In genomic region chr3:132417695-132418520, GRCh38 we compare ENCODE assay signal across 8 cellular contexts. TPM values are rescaled to one million over a fixed set of nuclear protein-coding genes. Genes with fewer than 3 reads are reported as not detected.
DNase-seq lines count a peak whose midpoint lies in the region; ATAC-seq and TF ChIP-seq lines count a peak whose summit lies in the region.

No MANE protein-coding gene starts in this region.

- H3K27me3 ChIP-seq in CD4-positive, alpha-beta T cell (ENCODE audit: control insufficient read depth, insufficient read depth, low read length): no peaks in the 10 kb centered on the region
- H3K27me3 ChIP-seq in thoracic aorta (replicated peaks; ENCODE audit: insufficient read depth): no peaks in the 10 kb centered on the region

- no peak for TF ChIP-seq CTCF in CD4-positive, alpha-beta T cell (IDR thresholded peaks at IDR 0.05)
- TF ChIP-seq CTCF in thoracic aorta (IDR thresholded peaks at IDR 0.05): no peak

- peaks cover 33% of the 10 kb centered on the region for H3K36me3 Mint-ChIP-seq in CD4-positive, alpha-beta T cell (ENCODE audit: low read depth)
- peaks cover 1% of the 10 kb centered on the region for H3K36me3 Mint-ChIP-seq in activated CD4-positive, alpha-beta memory T cell treated with anti-CD3 and anti-CD28 coated beads for 36 hours
- peaks cover 0 to 8% (median 0%) of the 10 kb centered on the region in 3 donors for H3K36me3 Mint-ChIP-seq in naive thymus-derived CD8-positive, alpha-beta T cell

- H3K4me1 ChIP-seq in thoracic aorta (ENCODE audit: control insufficient read depth in 1 of 2, low read depth in 2 of 2): peaks cover 35 to 47% of the 10 kb centered on the region in 2 donors

- DNase-seq in CD4-positive, alpha-beta T cell: peak in 6 of 10 experiments; percentile 7 to 33 (median 22)
- DNase-seq in NCI-H446 treated with DMSO at 0.1 percent for 48 hours (lab: John Stamatoyannopoulos, UW) (peak; percentile 31), fibroblast of gingiva (ENCODE audit: low read depth) (peak; percentile 75), thoracic aorta (ENCODE audit: low spot score) (peak; percentile 13)
- DNase-seq in activated CD4-positive, alpha-beta memory T cell treated with anti-CD3 and anti-CD28 coated beads for 36 hours: peak; percentile 63
- DNase-seq in naive thymus-derived CD8-positive, alpha-beta T cell: peak in 4 of 10 donors; percentile 12 to 71 (median 26)

- peak overlapping the region; percentile 100 for H3K4me3 ChIP-seq in thoracic aorta

- H3K27ac ChIP-seq in CD4-positive, alpha-beta T cell (ENCODE audit: low read depth, low read length): peak overlapping the region; percentile 76
- H3K27ac ChIP-seq in thoracic aorta: peak overlapping the region; percentile 81 to 83

- peaks cover 40% of the 10 kb centered on the region for H3K4me1 Mint-ChIP-seq in CD4-positive, alpha-beta T cell (ENCODE audit: low read depth)
- H3K4me1 Mint-ChIP-seq in activated CD4-positive, alpha-beta memory T cell treated with anti-CD3 and anti-CD28 coated beads for 36 hours (ENCODE audit: low read depth): peaks cover 32% of the 10 kb centered on the region
- peaks cover 10 to 42% (median 31%) of the 10 kb centered on the region in 4 donors for H3K4me1 Mint-ChIP-seq in naive thymus-derived CD8-positive, alpha-beta T cell

- H3K36me3 ChIP-seq in thoracic aorta: no peaks in the 10 kb centered on the region

- no peaks in the 10 kb centered on the region for H3K9me3 Mint-ChIP-seq in CD4-positive, alpha-beta T cell
- no peaks in the 10 kb centered on the region for H3K9me3 Mint-ChIP-seq in activated CD4-positive, alpha-beta memory T cell treated with anti-CD3 and anti-CD28 coated beads for 36 hours
- no peaks in the 10 kb centered on the region for H3K9me3 Mint-ChIP-seq in naive thymus-derived CD8-positive, alpha-beta T cell

- H3K9me3 ChIP-seq in CD4-positive, alpha-beta T cell (ENCODE audit: control insufficient read depth, low read length): no peaks in the 10 kb centered on the region
- no peaks in the 10 kb centered on the region for H3K9me3 ChIP-seq in thoracic aorta

- H3K27me3 Mint-ChIP-seq in CD4-positive, alpha-beta T cell: no peaks in the 10 kb centered on the region
- H3K27me3 Mint-ChIP-seq in activated CD4-positive, alpha-beta memory T cell treated with anti-CD3 and anti-CD28 coated beads for 36 hours: no peaks in the 10 kb centered on the region
- H3K27me3 Mint-ChIP-seq in naive thymus-derived CD8-positive, alpha-beta T cell: peaks cover 0 to 3% (median 0%) of the 10 kb centered on the region in 5 donors

- peak overlapping the region; percentile 97 for H3K4me3 Mint-ChIP-seq in CD4-positive, alpha-beta T cell
- peak overlapping the region; percentile 98 for H3K4me3 Mint-ChIP-seq in activated CD4-positive, alpha-beta memory T cell treated with anti-CD3 and anti-CD28 coated beads for 36 hours
- peak overlapping the region; percentile 95 to 100 (median 99) for H3K4me3 Mint-ChIP-seq in naive thymus-derived CD8-positive, alpha-beta T cell

- POLR2A ChIA-PET in CD4-positive, alpha-beta T cell (lab: Charles Lee): interaction anchor here (0.7 to 2.2 kb wide), 14 partner anchors 9 to 1524 kb away, joined by 3 to 10 read pairs (median 4); partner anchors contain the start of genes ASTE1, ATP2C1, CDV3 and NPHP3
- POLR2A ChIA-PET in activated CD4-positive, alpha-beta memory T cell treated with anti-CD3 and anti-CD28 coated beads for 36 hours (lab: Charles Lee): interaction anchor here (0.8 to 1.2 kb wide), 3 partner anchors 8 to 1157 kb away, joined by 3 to 4 read pairs (median 3); no protein-coding TSS in a partner anchor
- POLR2A ChIA-PET in naive thymus-derived CD8-positive, alpha-beta T cell (lab: Charles Lee): interaction anchor here (0.8 to 1.6 kb wide), 6 partner anchors 8 to 1391 kb away, joined by 3 to 7 read pairs (median 4); partner anchors contain the start of genes ASTE1, NEK11 and NPHP3

- CTCF ChIA-PET in CD4-positive, alpha-beta T cell (lab: Charles Lee): interaction anchor here (0.9 kb wide), 1 partner anchor 308 kb away, joined by 3 read pairs; no protein-coding TSS in a partner anchor
- CTCF ChIA-PET in activated CD4-positive, alpha-beta memory T cell treated with anti-CD3 and anti-CD28 coated beads for 36 hours (lab: Charles Lee): interaction anchor here (0.7 to 1.5 kb wide), 3 partner anchors 66 to 308 kb away, joined by 3 read pairs; no protein-coding TSS in a partner anchor

- H3K27ac Mint-ChIP-seq in CD4-positive, alpha-beta T cell: peak overlapping the region; percentile 91
- peak overlapping the region; percentile 90 for H3K27ac Mint-ChIP-seq in activated CD4-positive, alpha-beta memory T cell treated with anti-CD3 and anti-CD28 coated beads for 36 hours
- peak overlapping the region; percentile 88 to 99 (median 98) for H3K27ac Mint-ChIP-seq in naive thymus-derived CD8-positive, alpha-beta T cell

- ATAC-seq in CD4-positive, alpha-beta T cell (ENCODE audit: poor library complexity): peak; percentile 27
- ATAC-seq in GM19035 (IDR thresholded peaks at IDR 0.05; ENCODE audit: unreplicated experiment) (peak; percentile 54), HG03175 (IDR thresholded peaks at IDR 0.05; ENCODE audit: unreplicated experiment) (peak; percentile 58), thoracic aorta (ENCODE audit: insufficient number of reproducible peaks, low FRiP score, low read depth) (peak; percentile 31)
- peak; percentile 29 to 37 for ATAC-seq in naive thymus-derived CD8-positive, alpha-beta T cell

- intact Hi-C loops in CD4-positive, alpha-beta T cell (cut with DNase I, micrococcal nuclease): loop anchor here in 1 of 2 experiments (2.0 to 10.0 kb wide), 9 partner anchors 244 to 1526 kb away; partner anchors contain the start of genes ASTE1, ATP2C1, CDV3 and MRPL3
- intact Hi-C loops in activated CD4-positive, alpha-beta memory T cell treated with anti-CD3 and anti-CD28 coated beads for 36 hours (cut with micrococcal nuclease): loop anchor here (1.0 to 5.0 kb wide), 9 partner anchors 17 to 1671 kb away; partner anchors contain the start of genes ASTE1, CDV3, NEK11 and NPHP3

RNA-seq across cellular contexts. Expression of gene DNAJC13, which starts 0.6 kb away (rescaled TPM):
- total RNA-seq in CD4-positive, alpha-beta T cell: 10 to 100 TPM; 13.5 to 14.3 TPM
- 10 to 100 TPM; 33.5 to 34.5 TPM for total RNA-seq in activated CD4-positive, alpha-beta memory T cell treated with anti-CD3 and anti-CD28 coated beads for 36 hours
- total RNA-seq in naive thymus-derived CD8-positive, alpha-beta T cell: 10 to 100 TPM; 36.2 to 45.9 TPM
- 1 to 10 TPM; 7.6 to 8.9 (median 8.3) TPM for polyA plus RNA-seq in naive thymus-derived CD8-positive, alpha-beta T cell
- total RNA-seq in thoracic aorta: 10 to 100 TPM; 47.4 to 49.5 TPM
